In the genomic region with DNA sequence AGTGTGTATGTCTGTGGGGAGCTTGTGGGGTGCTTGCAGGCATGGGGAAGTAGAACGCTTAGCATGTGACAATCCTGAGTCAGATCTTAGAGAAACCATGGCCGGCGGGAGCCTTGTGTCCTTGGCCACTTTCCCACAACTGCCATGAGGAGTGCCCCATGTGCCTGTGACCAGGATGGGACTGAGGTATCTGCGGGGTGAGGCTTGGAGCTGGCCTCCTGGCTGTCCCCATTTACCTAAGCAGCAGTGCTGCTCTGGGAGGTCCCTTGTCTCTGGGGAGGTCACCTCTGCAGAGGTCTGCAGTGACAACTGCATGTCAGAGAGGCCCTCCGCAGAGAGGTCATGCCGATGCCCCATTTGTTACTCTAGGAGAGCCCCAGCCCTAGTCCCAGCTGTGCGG, we compare ENCODE assay signal across 1 cellular context.
TF ChIP-seq lines count a peak whose summit lies in the region.

No MANE protein-coding gene starts in this region.

TF ChIP-seq in H1, 55 proteins besides CTCF, POLR2A, EP300 and RAD21:
- TF ChIP-seq, protein P1, sequence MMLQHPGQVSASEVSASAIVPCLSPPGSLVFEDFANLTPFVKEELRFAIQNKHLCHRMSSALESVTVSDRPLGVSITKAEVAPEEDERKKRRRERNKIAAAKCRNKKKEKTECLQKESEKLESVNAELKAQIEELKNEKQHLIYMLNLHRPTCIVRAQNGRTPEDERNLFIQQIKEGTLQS (IDR thresholded peaks at IDR 0.05; ENCODE audit: insufficient read depth, low read depth, low read length), result no peak
- TF ChIP-seq, protein P2, sequence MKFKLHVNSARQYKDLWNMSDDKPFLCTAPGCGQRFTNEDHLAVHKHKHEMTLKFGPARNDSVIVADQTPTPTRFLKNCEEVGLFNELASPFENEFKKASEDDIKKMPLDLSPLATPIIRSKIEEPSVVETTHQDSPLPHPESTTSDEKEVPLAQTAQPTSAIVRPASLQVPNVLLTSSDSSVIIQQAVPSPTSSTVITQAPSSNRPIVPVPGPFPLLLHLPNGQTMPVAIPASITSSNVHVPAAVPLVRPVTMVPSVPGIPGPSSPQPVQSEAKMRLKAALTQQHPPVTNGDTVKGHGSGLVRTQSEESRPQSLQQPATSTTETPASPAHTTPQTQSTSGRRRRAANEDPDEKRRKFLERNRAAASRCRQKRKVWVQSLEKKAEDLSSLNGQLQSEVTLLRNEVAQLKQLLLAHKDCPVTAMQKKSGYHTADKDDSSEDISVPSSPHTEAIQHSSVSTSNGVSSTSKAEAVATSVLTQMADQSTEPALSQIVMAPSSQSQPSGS (IDR thresholded peaks at IDR 0.05; ENCODE audit: low read length), result no peak
- TF ChIP-seq SP4 (IDR thresholded peaks at IDR 0.05; ENCODE audit: low read length) (no peak), SIRT6 (IDR thresholded peaks at IDR 0.05; ENCODE audit: low read length) (no peak), TAF1 (IDR thresholded peaks at IDR 0.05; ENCODE audit: low read depth, low read length) (no peak)
